ENCODE assay signal across 8 cellular contexts in genomic region chr10:102596506-102596971, GRCh38. TPM values are rescaled to one million over a fixed set of nuclear protein-coding genes. Genes with fewer than 3 reads are reported as not detected.
DNase-seq lines count a peak whose midpoint lies in the region; TF ChIP-seq lines count a peak whose summit lies in the region.

No MANE protein-coding gene starts in this region.

- peaks cover 7% of the 10 kb centered on the region for H3K36me3 Mint-ChIP-seq in activated CD4-positive, alpha-beta memory T cell treated with anti-CD3 and anti-CD28 coated beads for 36 hours
- H3K36me3 Mint-ChIP-seq in progenitor cell of endocrine pancreas (ENCODE audit: insufficient read depth) = peaks cover 7% of the 10 kb centered on the region
- H3K36me3 Mint-ChIP-seq in CD8-positive, alpha-beta memory T cell = peaks cover 0 to 75% (median 15%) of the 10 kb centered on the region in 3 donors

- peaks cover 20% of the 10 kb centered on the region for H3K36me3 ChIP-seq in CD8-positive, alpha-beta memory T cell (ENCODE audit: insufficient read depth, low read length)

- POLR2A ChIA-PET in activated CD4-positive, alpha-beta memory T cell treated with anti-CD3 and anti-CD28 coated beads for 36 hours (lab: Charles Lee) = no interaction called here
- POLR2A ChIA-PET in CD8-positive, alpha-beta memory T cell (lab: Charles Lee) = no interaction called here

- no peaks in the 10 kb centered on the region for H3K27me3 ChIP-seq in CD8-positive, alpha-beta memory T cell (ENCODE audit: insufficient read depth, low read length, poor library complexity, severe bottlenecking)

- DNase-seq in Ammon's horn (ENCODE audit: low spot score) (peak; percentile 64), NCI-H2029 treated with DMSO at 0.1 percent for 48 hours (lab: John Stamatoyannopoulos, UW) (peak; percentile 4), cardiac septum (ENCODE audit: low spot score) (peak; percentile 75), progenitor cell of endocrine pancreas (ENCODE audit: low spot score, unreplicated experiment) (no peak), globus pallidus (ENCODE audit: low spot score) (no peak)
- DNase-seq in activated CD4-positive, alpha-beta memory T cell treated with anti-CD3 and anti-CD28 coated beads for 36 hours = peak; percentile 41
- no peak for DNase-seq in CD8-positive, alpha-beta memory T cell

- no peaks in the 10 kb centered on the region for H3K4me1 Mint-ChIP-seq in activated CD4-positive, alpha-beta memory T cell treated with anti-CD3 and anti-CD28 coated beads for 36 hours (ENCODE audit: low read depth)
- H3K4me1 Mint-ChIP-seq in progenitor cell of endocrine pancreas (ENCODE audit: low read depth) = peaks cover 26% of the 10 kb centered on the region
- no peaks in the 10 kb centered on the region for H3K4me1 Mint-ChIP-seq in CD8-positive, alpha-beta memory T cell

- TF ChIP-seq CTCF in GM12875 (IDR thresholded peaks at IDR 0.05; ENCODE audit: borderline replicate concordance, insufficient read depth, low read depth, low read length) (peak; percentile 86), progenitor cell of endocrine pancreas (IDR thresholded peaks at IDR 0.05; ENCODE audit: unreplicated experiment) (peak; percentile 71)

- intact Hi-C loops in activated CD4-positive, alpha-beta memory T cell treated with anti-CD3 and anti-CD28 coated beads for 36 hours (cut with micrococcal nuclease) = no loop called here
- intact Hi-C loops in cardiac septum (cut with DNase I) = loop anchor here (2.0 kb wide), 1 partner anchor 46 kb away; no protein-coding TSS in a partner anchor

- CTCF ChIA-PET in activated CD4-positive, alpha-beta memory T cell treated with anti-CD3 and anti-CD28 coated beads for 36 hours (lab: Charles Lee) = interaction anchor here (0.6 to 2.1 kb wide), 7 partner anchors 9 to 367 kb away, joined by 3 to 9 read pairs (median 5); no protein-coding TSS in a partner anchor
- CTCF ChIA-PET in CD8-positive, alpha-beta memory T cell (lab: Charles Lee) = interaction anchor here (1.2 kb wide), 1 partner anchor 13 kb away, joined by 3 read pairs; no protein-coding TSS in a partner anchor

- no peaks in the 10 kb centered on the region for H3K9me3 ChIP-seq in CD8-positive, alpha-beta memory T cell (ENCODE audit: low read length)

- no peaks in the 10 kb centered on the region for H3K27me3 Mint-ChIP-seq in activated CD4-positive, alpha-beta memory T cell treated with anti-CD3 and anti-CD28 coated beads for 36 hours
- no peaks in the 10 kb centered on the region for H3K27me3 Mint-ChIP-seq in progenitor cell of endocrine pancreas
- H3K27me3 Mint-ChIP-seq in CD8-positive, alpha-beta memory T cell = no peaks in the 10 kb centered on the region

- no peaks in the 10 kb centered on the region for H3K4me1 ChIP-seq in CD8-positive, alpha-beta memory T cell (ENCODE audit: insufficient read depth, low read length)

- H3K9me3 Mint-ChIP-seq in activated CD4-positive, alpha-beta memory T cell treated with anti-CD3 and anti-CD28 coated beads for 36 hours = no peaks in the 10 kb centered on the region
- H3K9me3 Mint-ChIP-seq in progenitor cell of endocrine pancreas (ENCODE audit: low read depth) = no peaks in the 10 kb centered on the region
- H3K9me3 Mint-ChIP-seq in CD8-positive, alpha-beta memory T cell = no peaks in the 10 kb centered on the region

- no peak overlapping the region for H3K27ac Mint-ChIP-seq in activated CD4-positive, alpha-beta memory T cell treated with anti-CD3 and anti-CD28 coated beads for 36 hours
- H3K27ac Mint-ChIP-seq in progenitor cell of endocrine pancreas = peak overlapping the region; percentile 13
- peak overlapping the region in 1 of 8 donors; percentile 43 for H3K27ac Mint-ChIP-seq in CD8-positive, alpha-beta memory T cell

- no peak overlapping the region for H3K4me3 Mint-ChIP-seq in activated CD4-positive, alpha-beta memory T cell treated with anti-CD3 and anti-CD28 coated beads for 36 hours
- no peak overlapping the region for H3K4me3 Mint-ChIP-seq in progenitor cell of endocrine pancreas (ENCODE audit: low read depth)
- H3K4me3 Mint-ChIP-seq in CD8-positive, alpha-beta memory T cell = no peak overlapping the region

- no peak overlapping the region for H3K27ac ChIP-seq in CD8-positive, alpha-beta memory T cell (ENCODE audit: low read depth, low read length)

- H3K4me3 ChIP-seq in GM12875 (ENCODE audit: low read depth, low read length) = no peak overlapping the region
- no peak overlapping the region for H3K4me3 ChIP-seq in CD8-positive, alpha-beta memory T cell (ENCODE audit: low read length)

RNA-seq across cellular contexts. Expression of gene TRIM8, which starts 47.7 kb away (rescaled TPM):
- total RNA-seq in activated CD4-positive, alpha-beta memory T cell treated with anti-CD3 and anti-CD28 coated beads for 36 hours = 10 to 100 TPM; 46.8 to 50.3 TPM
- total RNA-seq in cardiac septum (99.6 TPM), progenitor cell of endocrine pancreas (66.1 and 69.1 TPM in 2 replicates)
- total RNA-seq in CD8-positive, alpha-beta memory T cell = 10 to 100 TPM; 72.0 to 74.5 TPM
- 63.9 TPM for polyA plus RNA-seq in CD8-positive, alpha-beta memory T cell

Comparison
In these comparisons a context has a peak if more than half of its experiments do, and no peak if none do; other contexts are left out.
1. DNase-seq: peak in Ammon's horn (single experiment), NCI-H2029 treated with DMSO at 0.1 percent for 48 hours (single experiment), activated CD4-positive, alpha-beta memory T cell treated with anti-CD3 and anti-CD28 coated beads for 36 hours (single experiment) and cardiac septum (single experiment); none in progenitor cell of endocrine pancreas (single experiment), globus pallidus (single experiment) and CD8-positive, alpha-beta memory T cell (0 of 5).